ENCODE assay signal across 8 cellular contexts in genomic region chr12:53078425-53079225, GRCh38. TPM values are rescaled to one million over a fixed set of nuclear protein-coding genes. Genes with fewer than 3 reads are reported as not detected.
DNase-seq lines count a peak whose midpoint lies in the region; ATAC-seq and TF ChIP-seq lines count a peak whose summit lies in the region.

No MANE protein-coding gene starts in this region.

- H3K4me1 ChIP-seq in CD8-positive, alpha-beta T cell (ENCODE audit: insufficient read depth, low read length): peaks cover 13% of the 10 kb centered on the region
- H3K4me1 ChIP-seq in heart right ventricle: peaks cover 12 to 47% (median 32%) of the 10 kb centered on the region in 9 donors
- H3K4me1 ChIP-seq in skeletal muscle satellite cell (ENCODE audit: control insufficient read depth, insufficient read depth, low read length): peaks cover 30% of the 10 kb centered on the region

- H3K27me3 Mint-ChIP-seq in CD8-positive, alpha-beta T cell (ENCODE audit: low read depth): no peaks in the 10 kb centered on the region

- H3K4me1 Mint-ChIP-seq in CD8-positive, alpha-beta T cell (ENCODE audit: low read depth): peaks cover 48% of the 10 kb centered on the region

- peak; percentile 43 for ATAC-seq in CD8-positive, alpha-beta T cell
- ATAC-seq in GM21367 (IDR thresholded peaks at IDR 0.05; ENCODE audit: unreplicated experiment): peak; percentile 9
- peak in 3 of 8 donors; percentile 1 to 3 (median 2) for ATAC-seq in heart right ventricle

- H3K27ac ChIP-seq in CD8-positive, alpha-beta T cell (ENCODE audit: low read depth, low read length): peak overlapping the region; percentile 75
- peak overlapping the region; percentile 88 for H3K27ac ChIP-seq in KOPT-K1 (ENCODE audit: low read depth, low read length, poor library complexity, severe bottlenecking)
- peak overlapping the region; percentile 86 to 98 (median 96) for H3K27ac ChIP-seq in heart right ventricle

- no peaks in the 10 kb centered on the region for H3K27me3 ChIP-seq in CD8-positive, alpha-beta T cell (ENCODE audit: insufficient read depth, low read length)
- H3K27me3 ChIP-seq in heart right ventricle (no peaks in the 10 kb centered on the region), skeletal muscle satellite cell (ENCODE audit: control insufficient read depth, insufficient read depth, low read length) (no peaks in the 10 kb centered on the region)

- peaks cover 23% of the 10 kb centered on the region for H3K36me3 ChIP-seq in CD8-positive, alpha-beta T cell (ENCODE audit: insufficient read depth, low read length)
- H3K36me3 ChIP-seq in KOPT-K1 (ENCODE audit: insufficient read depth, low read length): peaks cover 13% of the 10 kb centered on the region; the same call in 1 of the 2 replicates
- peaks cover 0 to 40% (median 23%) of the 10 kb centered on the region in 9 donors for H3K36me3 ChIP-seq in heart right ventricle
- H3K36me3 ChIP-seq in skeletal muscle satellite cell (ENCODE audit: insufficient read depth, low read length): peaks cover 28% of the 10 kb centered on the region

- WGBS in heart right ventricle, 2 donors: 19 to 22% methylated on average over 25 of the region's 25 CpGs

- no peak for TF ChIP-seq CTCF in CD8-positive, alpha-beta T cell (IDR thresholded peaks at IDR 0.05)
- TF ChIP-seq CTCF in heart right ventricle (IDR thresholded peaks at IDR 0.05): no peak

- intact Hi-C loops in CD8-positive, alpha-beta T cell (cut with DNase I, micrococcal nuclease): loop anchor here (1.0 to 2.0 kb wide), 8 partner anchors 12 to 302 kb away; partner anchors contain the start of genes CSAD (in 2 of the 2), ZNF740 (in 2 of the 2), EIF4B (in 1 of the 2) and SP1 (in 1 of the 2)
- intact Hi-C loops in heart right ventricle (cut with DNase I): loop anchor here in 2 of 10 donors (2.0 to 10.0 kb wide), 3 partner anchors 18 to 216 kb away; partner anchors contain the start of genes IGFBP6 (in 2 of the 2), MYG1 (in 1 of the 2) and PFDN5 (in 1 of the 2)

- H3K4me2 ChIP-seq in skeletal muscle satellite cell (ENCODE audit: low read length): peak overlapping the region; percentile 98

- H3K36me3 Mint-ChIP-seq in CD8-positive, alpha-beta T cell: peaks cover 44% of the 10 kb centered on the region

- peak in 5 of 7 experiments; percentile 26 to 77 (median 57) for DNase-seq in CD8-positive, alpha-beta T cell
- peak; percentile 22 for DNase-seq in activated T-helper 1 cell treated with Interleukin-2 at 50 U/mL for 16 hours (ENCODE audit: low read depth)
- no peak for DNase-seq in heart right ventricle
- DNase-seq in GM19238 (ENCODE audit: insufficient read length, low spot score): no peak
- no peak for DNase-seq in MV-4-11 (lab: John Stamatoyannopoulos, UW)

- H3K27ac Mint-ChIP-seq in CD8-positive, alpha-beta T cell: peak overlapping the region; percentile 96

- H3K4me3 Mint-ChIP-seq in CD8-positive, alpha-beta T cell: peak overlapping the region; percentile 92

- CTCF ChIA-PET in CD8-positive, alpha-beta T cell (lab: Charles Lee): interaction anchor here (1.0 to 7.2 kb wide), 6 partner anchors 10 to 189 kb away, joined by 3 to 92 read pairs (median 5); partner anchors contain the start of gene SOAT2

- peak overlapping the region; percentile 85 for H3K9ac ChIP-seq in skeletal muscle satellite cell (ENCODE audit: low read depth, low read length)

- H3K9me3 ChIP-seq in CD8-positive, alpha-beta T cell (ENCODE audit: low read length): no peaks in the 10 kb centered on the region
- no peaks in the 10 kb centered on the region for H3K9me3 ChIP-seq in KOPT-K1 (ENCODE audit: insufficient read depth, low read length, poor library complexity, severe bottlenecking)
- H3K9me3 ChIP-seq in heart right ventricle: no peaks in the 10 kb centered on the region
- H3K9me3 ChIP-seq in skeletal muscle satellite cell (replicated peaks; ENCODE audit: low read length): no peaks in the 10 kb centered on the region

- H3K9me3 Mint-ChIP-seq in CD8-positive, alpha-beta T cell: no peaks in the 10 kb centered on the region

- POLR2A ChIA-PET in CD8-positive, alpha-beta T cell (lab: Charles Lee): interaction anchor here (0.6 to 3.4 kb wide), 18 partner anchors 7 to 312 kb away, joined by 3 to 24 read pairs (median 5); partner anchors contain the start of genes CSAD, EIF4B, IGFBP6 and PFDN5

- peak overlapping the region; percentile 66 for H3K4me3 ChIP-seq in CD8-positive, alpha-beta T cell (ENCODE audit: low read depth, low read length)
- H3K4me3 ChIP-seq in heart right ventricle (peak overlapping the region; percentile 36 to 95 (median 80)), skeletal muscle satellite cell (ENCODE audit: low read length) (peak overlapping the region; percentile 88)

RNA-seq across cellular contexts. Expression of gene SPRYD3, which starts 0.6 kb away (rescaled TPM):
- 10 to 100 TPM; 25.1 to 25.6 TPM for total RNA-seq in CD8-positive, alpha-beta T cell
- 10 to 100 TPM; 40.9 to 63.0 (median 47.4) TPM for total RNA-seq in heart right ventricle
- polyA plus RNA-seq in heart right ventricle: 10 to 100 TPM; 20.5 to 63.9 TPM
- 23.4 and 29.4 TPM in 2 replicates for total RNA-seq in skeletal muscle satellite cell (2012; rRNA removed)

RNA-seq across cellular contexts. Expression of gene IGFBP6, which starts 18.8 kb away (rescaled TPM):
- total RNA-seq in CD8-positive, alpha-beta T cell: 1 to 10 TPM in 1 of 2 experiments, under 1 TPM in 1; 0.58 to 1.2 TPM
- 10 to 100 TPM; 27.0 to 75.6 (median 37.7) TPM for total RNA-seq in heart right ventricle
- polyA plus RNA-seq in heart right ventricle: 100 to 1,000 TPM in 1 of 2 donors, 10 to 100 TPM in 1; 61.5 to 182 TPM
- 603 and 918 TPM in 2 replicates for total RNA-seq in skeletal muscle satellite cell (2012; rRNA removed)

RNA-seq across cellular contexts. Expression of gene SOAT2, which starts 24.7 kb away (rescaled TPM):
- 1 to 10 TPM; 2.5 to 2.9 TPM for total RNA-seq in CD8-positive, alpha-beta T cell
- total RNA-seq in heart right ventricle: not detected
- under 1 TPM in 1 of 2 donors, not detected in 1; 0.03 TPM for polyA plus RNA-seq in heart right ventricle
- 0.44 TPM in 1 of 2 replicates, not detected in the other for total RNA-seq in skeletal muscle satellite cell (2012; rRNA removed)

RNA-seq across cellular contexts. Expression of gene TNS2, which starts 28.8 kb away (rescaled TPM):
- 1 to 10 TPM; 2.5 to 3.2 TPM for total RNA-seq in CD8-positive, alpha-beta T cell
- total RNA-seq in heart right ventricle: 100 to 1,000 TPM in 3 of 10 donors, 10 to 100 TPM in 7; 60.6 to 139 (median 77.1) TPM
- 100 to 1,000 TPM in 1 of 2 donors, 10 to 100 TPM in 1; 68.1 to 364 TPM for polyA plus RNA-seq in heart right ventricle
- total RNA-seq in skeletal muscle satellite cell (2012; rRNA removed): 67.9 and 70.8 TPM in 2 replicates

Comparison
In these comparisons a context has a peak if more than half of its experiments do, and no peak if none do; other contexts are left out.
1. DNase-seq: peak in CD8-positive, alpha-beta T cell (5 of 7) and activated T-helper 1 cell treated with Interleukin-2 at 50 U/mL for 16 hours (single experiment); none in heart right ventricle (0 of 2), GM19238 (single experiment) and MV-4-11 (single experiment).
2. RNA of gene IGFBP6, which starts 18.8 kb away (total RNA-seq): 27.0 to 75.6 TPM in heart right ventricle; 0.58 to 1.2 TPM in CD8-positive, alpha-beta T cell; every median in the first group is over 10 times any median in the second.
3. Peak in every context shown above with its lines, with median percentiles within 50 percentile points of each other: H3K27ac ChIP-seq and H3K4me3 ChIP-seq.